8 cellular contexts compared by ENCODE assay signal in genomic region chr15:47184405-47185221, GRCh38.
A peak's percentile ranks its signal among the peaks of the same experiment; 100 is the strongest.
DNase-seq lines count a peak whose midpoint lies in the region; ATAC-seq and TF ChIP-seq lines count a peak whose summit lies in the region.

No MANE protein-coding gene starts in this region.

- peak overlapping the region; percentile 93 for H2AFZ ChIP-seq in KMS-11 (ENCODE audit: low read depth)

- no peak for TF ChIP-seq CTCF in KMS-11 (conservative IDR thresholded peaks at IDR 0.05; ENCODE audit: low read depth, low read length)
- no peak for TF ChIP-seq CTCF in kidney epithelial cell (IDR thresholded peaks at IDR 0.05; ENCODE audit: insufficient read depth, low read length, poor library complexity, severe bottlenecking)
- no peak for TF ChIP-seq CTCF in stomach (IDR thresholded peaks at IDR 0.05)

- no peaks in the 10 kb centered on the region for H3K9me3 ChIP-seq in stomach

- H3K4me3 ChIP-seq in KMS-11 (IDR thresholded peaks at IDR 0.05; ENCODE audit: insufficient read depth, low read depth, low read length) (no peak overlapping the region), kidney epithelial cell (ENCODE audit: low read depth, low read length) (peak overlapping the region; percentile 43), stomach (peak overlapping the region; percentile 52 to 61 (median 57))

- H3K9ac ChIP-seq in KMS-11 = peak overlapping the region; percentile 85

- H3K27me3 ChIP-seq in KMS-11 (ENCODE audit: insufficient read depth, low read depth) (no peaks in the 10 kb centered on the region), kidney epithelial cell (ENCODE audit: control insufficient read depth, insufficient read depth, low read length) (peaks cover 14% of the 10 kb centered on the region), stomach (peaks cover 8 to 46% (median 30%) of the 10 kb centered on the region in 3 donors)

- intact Hi-C loops in stomach (cut with DNase I; ENCODE audit: low total_unique reads) = no loop called here

- ATAC-seq in GM21367 (IDR thresholded peaks at IDR 0.05; ENCODE audit: unreplicated experiment) (no peak), GM19328 (IDR thresholded peaks at IDR 0.05; ENCODE audit: unreplicated experiment) (no peak), GM19351 (IDR thresholded peaks at IDR 0.05; ENCODE audit: unreplicated experiment) (no peak)

- TF ChIP-seq EP300 in stomach (IDR thresholded peaks at IDR 0.05) = no peak

- WGBS in stomach, 5 donors = 1 to 5% (median 1%) methylated on average over 38 to 72 of the region's 72 CpGs

- H3K36me3 ChIP-seq in KMS-11 (ENCODE audit: insufficient read depth) (no peaks in the 10 kb centered on the region), kidney epithelial cell (ENCODE audit: control insufficient read depth, insufficient read depth, low read length) (no peaks in the 10 kb centered on the region), stomach (no peaks in the 10 kb centered on the region)

- DNase-seq in D341Med (ENCODE audit: low spot score) (peak; percentile 83), astrocyte of the hippocampus (ENCODE audit: low read depth, low spot score) (peak; percentile 55), kidney epithelial cell (ENCODE audit: low read depth) (no peak), stomach (no peak)

- peak overlapping the region; percentile 70; the same call in 1 of the 2 replicates for H3K4me2 ChIP-seq in KMS-11

- peaks cover 24% of the 10 kb centered on the region; the same call in 1 of the 2 replicates for H3K79me2 ChIP-seq in KMS-11 (ENCODE audit: insufficient read depth, low read depth)

- H3K27ac ChIP-seq in KMS-11 = peak overlapping the region; percentile 72
- peak overlapping the region in 1 of 5 donors; percentile 21 for H3K27ac ChIP-seq in stomach

- no peaks in the 10 kb centered on the region for H4K20me1 ChIP-seq in KMS-11 (ENCODE audit: insufficient read depth)

- TF ChIP-seq POLR2A in stomach (IDR thresholded peaks at IDR 0.05) = no peak

- H3K4me1 ChIP-seq in KMS-11 (ENCODE audit: low read depth, poor library complexity, severe bottlenecking) (peaks cover 7% of the 10 kb centered on the region), stomach (peaks cover 14 to 21% (median 17%) of the 10 kb centered on the region in 4 donors)

Comparison
In these comparisons a context has a peak if more than half of its experiments do, and no peak if none do; other contexts are left out.
1. DNase-seq: peak in D341Med (single experiment) and astrocyte of the hippocampus (single experiment); none in kidney epithelial cell (single experiment) and stomach (single experiment).